8 cellular contexts compared by ENCODE assay signal in genomic region chr2:101710690-101711318, GRCh38. TPM values are rescaled to one million over a fixed set of nuclear protein-coding genes. Genes with fewer than 3 reads are reported as not detected.
DNase-seq lines count a peak whose midpoint lies in the region; ATAC-seq and TF ChIP-seq lines count a peak whose summit lies in the region.

No MANE protein-coding gene starts in this region.

- peak overlapping the region; percentile 4 for H3K27ac Mint-ChIP-seq in activated CD4-positive, alpha-beta memory T cell treated with anti-CD3 and anti-CD28 coated beads, Interleukin-2, amount 10 ng/mL, durations not matched to agents 7 days and 5 days

- H3K4me1 Mint-ChIP-seq in activated CD4-positive, alpha-beta memory T cell treated with anti-CD3 and anti-CD28 coated beads, Interleukin-2, amount 10 ng/mL, durations not matched to agents 7 days and 5 days: peaks cover 58% of the 10 kb centered on the region

- peaks cover 73 to 93% (median 83%) of the 10 kb centered on the region in 10 experiments for H3K4me1 ChIP-seq in BLaER1 treated with 17β-estradiol and CSF1 and Interleukin-3, amounts not matched to agents 10 nM and 100 nM
- H3K4me1 ChIP-seq in HEK293 (ENCODE audit: control insufficient read depth, insufficient read depth, low read length) (peaks cover 15% of the 10 kb centered on the region), mesenchymal stem cell (ENCODE audit: control insufficient read depth, insufficient read depth, low read depth, low read length) (peaks cover 3% of the 10 kb centered on the region)

- no peak overlapping the region for H2AFZ ChIP-seq in mesenchymal stem cell (ENCODE audit: low read depth, low read length)

- H3K4me2 ChIP-seq in BLaER1 treated with 17β-estradiol and CSF1 and Interleukin-3, amounts not matched to agents 10 nM and 100 nM: peak overlapping the region; percentile 37 to 95 (median 57); a peak in 21 of 22 replicates
- no peak overlapping the region for H3K4me2 ChIP-seq in mesenchymal stem cell (ENCODE audit: low read length, poor library complexity, severe bottlenecking)

- no peak overlapping the region for H3K4ac ChIP-seq in mesenchymal stem cell (ENCODE audit: low read depth in 1 of 2, low read length in 2 of 2)

- H3K9ac ChIP-seq in BLaER1 treated with 17β-estradiol and CSF1 and Interleukin-3, amounts not matched to agents 10 nM and 100 nM: peak overlapping the region in 1 of 11 experiments; percentile 29; a peak in 1 of 22 replicates
- H3K9ac ChIP-seq in mesenchymal stem cell (ENCODE audit: low read length): peak overlapping the region; percentile 40

- H3K36me3 ChIP-seq in BLaER1 treated with 17β-estradiol and CSF1 and Interleukin-3, amounts not matched to agents 10 nM and 100 nM: peaks cover 12 to 97% (median 62%) of the 10 kb centered on the region in 11 experiments; a peak in 20 of 22 replicates
- H3K36me3 ChIP-seq in HEK293 (ENCODE audit: control insufficient read depth in 2 of 2, insufficient read depth in 1 of 2, low read length in 2 of 2): no peaks in the 10 kb centered on the region
- H3K36me3 ChIP-seq in mesenchymal stem cell (ENCODE audit: control insufficient read depth in 1 of 2, insufficient read depth in 2 of 2, low read depth in 1 of 2, low read length in 2 of 2): peaks cover 4 to 50% of the 10 kb centered on the region in 2 experiments

- no peaks in the 10 kb centered on the region for H3K27me3 ChIP-seq in BLaER1 treated with 17β-estradiol and CSF1 and Interleukin-3, amounts not matched to agents 10 nM and 100 nM
- H3K27me3 ChIP-seq in mesenchymal stem cell (ENCODE audit: control insufficient read depth in 1 of 2, insufficient read depth in 1 of 2, low read length in 2 of 2): no peaks in the 10 kb centered on the region

- CTCF ChIA-PET in HEK293 (lab: Yijun Ruan, JAX): interaction anchor here (0.5 to 0.6 kb wide), 2 partner anchors 96 to 110 kb away, joined by 3 to 4 read pairs; no protein-coding TSS in a partner anchor
- CTCF ChIA-PET in activated CD4-positive, alpha-beta memory T cell treated with anti-CD3 and anti-CD28 coated beads, Interleukin-2, amount 10 ng/mL, durations not matched to agents 7 days and 5 days (lab: Charles Lee): interaction anchor here (1.1 to 2.1 kb wide), 8 partner anchors 9 to 366 kb away, joined by 3 to 8 read pairs (median 3); no protein-coding TSS in a partner anchor

- DNase-seq in activated CD4-positive, alpha-beta memory T cell treated with anti-CD3 and anti-CD28 coated beads, Interleukin-2, amount 10 ng/mL, durations not matched to agents 7 days and 5 days: no peak
- DNase-seq in mesenchymal stem cell (no peak), CD1c-positive myeloid dendritic cell (ENCODE audit: extremely low spot score) (no peak), GOT3 (lab: John Stamatoyannopoulos, UW) (no peak), mucosa of gallbladder (ENCODE audit: low spot score) (no peak)

- H3K9me3 Mint-ChIP-seq in activated CD4-positive, alpha-beta memory T cell treated with anti-CD3 and anti-CD28 coated beads, Interleukin-2, amount 10 ng/mL, durations not matched to agents 7 days and 5 days: no peaks in the 10 kb centered on the region

- POLR2A ChIA-PET in HEK293 (lab: Yijun Ruan, JAX): no interaction called here
- POLR2A ChIA-PET in activated CD4-positive, alpha-beta memory T cell treated with anti-CD3 and anti-CD28 coated beads, Interleukin-2, amount 10 ng/mL, durations not matched to agents 7 days and 5 days (lab: Charles Lee): interaction anchor here (0.9 to 4.2 kb wide), 6 partner anchors 8 to 236 kb away, joined by 3 to 43 read pairs (median 6); partner anchors contain the start of genes MAP4K4 and RFX8

- H3K23ac ChIP-seq in mesenchymal stem cell (ENCODE audit: low read length in 2 of 2): no peak overlapping the region

- H3K27ac ChIP-seq in BLaER1 treated with 17β-estradiol and CSF1 and Interleukin-3, amounts not matched to agents 10 nM and 100 nM: peak overlapping the region in 2 of 11 experiments; percentile 0 to 8; a peak in 2 of 22 replicates
- 0 out of 2 replicates have a peak overlapping the region, but pooled peaks have one; percentile 8 for H3K27ac ChIP-seq in HEK293 (ENCODE audit: extremely low read depth, low read depth, low read length)
- no peak overlapping the region for H3K27ac ChIP-seq in mesenchymal stem cell (ENCODE audit: low read length, poor library complexity, severe bottlenecking)

- no peak for TF ChIP-seq CTCF in HEK293 (tag by site-specific recombination; IDR thresholded peaks at IDR 0.05)

- no peak overlapping the region for H4K8ac ChIP-seq in mesenchymal stem cell (ENCODE audit: low read length)

- no peak overlapping the region for H2BK15ac ChIP-seq in mesenchymal stem cell (ENCODE audit: low read depth, poor library complexity, severe bottlenecking)

- H4K91ac ChIP-seq in mesenchymal stem cell (ENCODE audit: low read length): no peak overlapping the region

- no peak overlapping the region for H3K14ac ChIP-seq in mesenchymal stem cell (ENCODE audit: low read length in 2 of 2)

- H3K4me3 Mint-ChIP-seq in activated CD4-positive, alpha-beta memory T cell treated with anti-CD3 and anti-CD28 coated beads, Interleukin-2, amount 10 ng/mL, durations not matched to agents 7 days and 5 days: no peak overlapping the region

- peaks cover 0 to 37% (median 14%) of the 10 kb centered on the region in 11 experiments; a peak in 13 of 22 replicates for H3K9me3 ChIP-seq in BLaER1 treated with 17β-estradiol and CSF1 and Interleukin-3, amounts not matched to agents 10 nM and 100 nM (replicated peaks in 1 of 11)
- no peaks in the 10 kb centered on the region for H3K9me3 ChIP-seq in HEK293 (ENCODE audit: control insufficient read depth, insufficient read depth, low read depth, low read length)
- H3K9me3 ChIP-seq in mesenchymal stem cell (ENCODE audit: control insufficient read depth, low read length): no peaks in the 10 kb centered on the region

- no peak overlapping the region for H3K4me3 ChIP-seq in BLaER1 treated with 17β-estradiol and CSF1 and Interleukin-3, amounts not matched to agents 10 nM and 100 nM
- H3K4me3 ChIP-seq in HEK293 (ENCODE audit: low read depth, low read length) (no peak overlapping the region), mesenchymal stem cell (ENCODE audit: insufficient read depth in 1 of 2, low read depth in 1 of 2, low read length in 2 of 2) (peak overlapping the region in 1 of 2 experiments; percentile 27)

- 84% methylated on average over 4 of the region's 5 CpGs for WGBS in mesenchymal stem cell

- peaks cover 33% of the 10 kb centered on the region for H3K36me3 Mint-ChIP-seq in activated CD4-positive, alpha-beta memory T cell treated with anti-CD3 and anti-CD28 coated beads, Interleukin-2, amount 10 ng/mL, durations not matched to agents 7 days and 5 days (ENCODE audit: low read depth)

- ATAC-seq in HG03520 (IDR thresholded peaks at IDR 0.05; ENCODE audit: unreplicated experiment): no peak

- H2BK5ac ChIP-seq in mesenchymal stem cell (ENCODE audit: low read depth, low read length, poor library complexity, severe bottlenecking): no peak overlapping the region

- H3K27me3 Mint-ChIP-seq in activated CD4-positive, alpha-beta memory T cell treated with anti-CD3 and anti-CD28 coated beads, Interleukin-2, amount 10 ng/mL, durations not matched to agents 7 days and 5 days: no peaks in the 10 kb centered on the region

- H2BK12ac ChIP-seq in mesenchymal stem cell (ENCODE audit: low read length in 2 of 2): no peak overlapping the region

- peaks cover 54 to 100% (median 99%) of the 10 kb centered on the region in 11 experiments for H4K20me1 ChIP-seq in BLaER1 treated with 17β-estradiol and CSF1 and Interleukin-3, amounts not matched to agents 10 nM and 100 nM

- no peak overlapping the region for H3K18ac ChIP-seq in mesenchymal stem cell (ENCODE audit: low read depth in 1 of 2, low read length in 2 of 2)

- H3K79me1 ChIP-seq in mesenchymal stem cell (replicated peaks; ENCODE audit: low read length, poor library complexity, severe bottlenecking): no peaks in the 10 kb centered on the region

- H2AK5ac ChIP-seq in mesenchymal stem cell (ENCODE audit: low read length, severe bottlenecking): no peak overlapping the region

- no peak overlapping the region for H2BK120ac ChIP-seq in mesenchymal stem cell (ENCODE audit: low read depth, low read length)

TF ChIP-seq in HEK293, 187 proteins besides CTCF, POLR2A, EP300 and RAD21 (continues in another document):
- TF ChIP-seq FEZF1 (tag by site-specific recombination; IDR thresholded peaks at IDR 0.05) (0 out of 2 replicates have a peak, but pooled peaks have one; percentile 2), ZNF701 (tag by site-specific recombination; IDR thresholded peaks at IDR 0.05) (no peak), GFI1B (tag by site-specific recombination; IDR thresholded peaks at IDR 0.05) (no peak), ZFP3 (tag by site-specific recombination; IDR thresholded peaks at IDR 0.05; ENCODE audit: low read depth) (no peak), ZNF10 (tag by site-specific recombination; IDR thresholded peaks at IDR 0.05) (no peak), ZNF580 (tag by site-specific recombination; IDR thresholded peaks at IDR 0.05) (no peak)

RNA-seq across cellular contexts. Expression of gene MAP4K4, which starts 13.3 kb away (rescaled TPM):
- total RNA-seq in activated CD4-positive, alpha-beta memory T cell treated with anti-CD3 and anti-CD28 coated beads, Interleukin-2, amount 10 ng/mL, durations not matched to agents 7 days and 5 days: 10 to 100 TPM; 71.6 to 77.5 TPM
- 135 TPM for polyA plus RNA-seq in mesenchymal stem cell (2013, experiment 1 of 2)
- 130 TPM for polyA plus RNA-seq in mesenchymal stem cell (2013, experiment 2 of 2)
- 50.9 TPM for total RNA-seq in mucosa of gallbladder
